In genomic region chr1:20248954-20249612, GRCh38 we compare ENCODE assay signal across 16 cellular contexts. TPM values are rescaled to one million over a fixed set of nuclear protein-coding genes. Genes with fewer than 3 reads are reported as not detected.
DNase-seq lines count a peak whose midpoint lies in the region; ATAC-seq, FAIRE-seq and TF ChIP-seq lines count a peak whose summit lies in the region.
"Had no signal": no experiment of that assay in that cellular context is flagged by ENCODE, and none has a peak within 500 bp of the region (broad histone marks: within the 10 kb centered on the region; RNA-seq: fewer than 3 reads in every experiment).

No MANE protein-coding gene starts in this region.

- H3K27ac ChIP-seq in breast epithelium = no peak overlapping the region
- H3K27ac ChIP-seq: cardiac muscle cell, neural progenitor cell, upper lobe of right lung, WERI-Rb-1 had no signal

- no peaks in the 10 kb centered on the region for H3K9me3 Mint-ChIP-seq in T-helper 2 cell treated with Interferon-gamma antibody and Interleukin-4, amounts not matched to agents 5 μg/mL and 100 μg/mL, for 36 hours
- peaks cover 2 to 14% of the 10 kb centered on the region in 2 donors for H3K9me3 Mint-ChIP-seq in activated naive CD4-positive, alpha-beta T cell treated with anti-CD3 and anti-CD28 coated beads, Interleukin-2, amount 50 U/mL, for 72 hours
- H3K9me3 Mint-ChIP-seq: neural progenitor cell had no signal

- TF ChIP-seq CTCF in breast epithelium (IDR thresholded peaks at IDR 0.05) = no peak

- no peak overlapping the region for H3K4me3 ChIP-seq in breast epithelium
- H3K4me3 ChIP-seq: cardiac muscle cell, neural progenitor cell, upper lobe of right lung had no signal

- H3K9me3 ChIP-seq in breast epithelium = no peaks in the 10 kb centered on the region
- H3K9me3 ChIP-seq: BE2C, upper lobe of right lung had no signal

- H3K27ac Mint-ChIP-seq in T-helper 2 cell treated with Interferon-gamma antibody and Interleukin-4, amounts not matched to agents 5 μg/mL and 100 μg/mL, for 36 hours = peak overlapping the region; percentile 86
- peak overlapping the region; percentile 95 to 96 for H3K27ac Mint-ChIP-seq in activated naive CD4-positive, alpha-beta T cell treated with anti-CD3 and anti-CD28 coated beads, Interleukin-2, amount 50 U/mL, for 72 hours
- H3K27ac Mint-ChIP-seq: neural progenitor cell had no signal

- intact Hi-C loops in breast epithelium (cut with DNase I; ENCODE audit: low total_unique reads) = no loop called here

- no peaks in the 10 kb centered on the region for H3K27me3 Mint-ChIP-seq in T-helper 2 cell treated with Interferon-gamma antibody and Interleukin-4, amounts not matched to agents 5 μg/mL and 100 μg/mL, for 36 hours (ENCODE audit: low read depth)

- no peak for DNase-seq in GM12891 (ENCODE audit: insufficient read length, low spot score)
- peak; percentile 26 for DNase-seq in T-helper 2 cell treated with Interferon-gamma antibody and Interleukin-4, amounts not matched to agents 5 μg/mL and 100 μg/mL, for 36 hours (ENCODE audit: low spot score)
- DNase-seq in activated naive CD4-positive, alpha-beta T cell treated with anti-CD3 and anti-CD28 coated beads, Interleukin-2, amount 50 U/mL, for 72 hours (ENCODE audit: low spot score in 2 of 2) = peak; percentile 50 to 71
- peak; percentile 2 to 12 for DNase-seq in stimulated activated CD4-positive, alpha-beta T cell treated with anti-CD3 and anti-CD28 coated beads, Interleukin-1b, Interleukin-23, amount 100 ng/mL, for 4 hours (ENCODE audit: low read depth in 2 of 2)
- DNase-seq in HuH-7.5 (ENCODE audit: low spot score) = no peak
- no peak for DNase-seq in breast epithelium (ENCODE audit: low spot score in 2 of 2)
- DNase-seq in HTR-8/SVneo (ENCODE audit: insufficient read length, low spot score) = no peak
- DNase-seq: BE2C, NCI-H2081, upper lobe of right lung, WERI-Rb-1 had no signal

- H3K27me3 ChIP-seq in breast epithelium = no peaks in the 10 kb centered on the region
- H3K27me3 ChIP-seq: BE2C, neural progenitor cell, upper lobe of right lung had no signal

- H3K4me3 Mint-ChIP-seq in T-helper 2 cell treated with Interferon-gamma antibody and Interleukin-4, amounts not matched to agents 5 μg/mL and 100 μg/mL, for 36 hours = peak overlapping the region; percentile 70
- H3K4me3 Mint-ChIP-seq: neural progenitor cell had no signal

- peaks cover 7% of the 10 kb centered on the region for H3K4me1 Mint-ChIP-seq in T-helper 2 cell treated with Interferon-gamma antibody and Interleukin-4, amounts not matched to agents 5 μg/mL and 100 μg/mL, for 36 hours (ENCODE audit: low read depth)

- no peaks in the 10 kb centered on the region for H3K36me3 Mint-ChIP-seq in T-helper 2 cell treated with Interferon-gamma antibody and Interleukin-4, amounts not matched to agents 5 μg/mL and 100 μg/mL, for 36 hours (ENCODE audit: low read depth)
- peaks cover 9 to 12% of the 10 kb centered on the region in 2 donors for H3K36me3 Mint-ChIP-seq in activated naive CD4-positive, alpha-beta T cell treated with anti-CD3 and anti-CD28 coated beads, Interleukin-2, amount 50 U/mL, for 72 hours
- H3K36me3 Mint-ChIP-seq: neural progenitor cell had no signal

- H3K36me3 ChIP-seq in breast epithelium = no peaks in the 10 kb centered on the region
- H3K36me3 ChIP-seq: BE2C, cardiac muscle cell, neural progenitor cell, upper lobe of right lung, WERI-Rb-1 had no signal

- ATAC-seq in activated naive CD4-positive, alpha-beta T cell treated with anti-CD3 and anti-CD28 coated beads, Interleukin-2, amount 50 U/mL, for 72 hours = peak; percentile 93 to 95
- ATAC-seq in GM18511 (IDR thresholded peaks at IDR 0.05; ENCODE audit: unreplicated experiment) = no peak
- ATAC-seq: upper lobe of right lung had no signal

- no peaks in the 10 kb centered on the region for H3K4me1 ChIP-seq in breast epithelium
- H3K4me1 ChIP-seq: BE2C, neural progenitor cell, upper lobe of right lung had no signal

- FAIRE-seq in GM12891 (lab: Jason Lieb, UNC) (peak; percentile 20), HTR-8/SVneo (lab: Jason Lieb, UNC) (no peak)
- FAIRE-seq: keratinocyte, RCC 7860 had no signal

- TF ChIP-seq POLR2A in GM12891 (IDR thresholded peaks at IDR 0.05; ENCODE audit: low read depth, low read length) (no peak), breast epithelium (IDR thresholded peaks at IDR 0.05) (no peak)

TF ChIP-seq in GM12891, 5 proteins besides CTCF, POLR2A, EP300 and RAD21:
- TF ChIP-seq POLR2AphosphoS5 (IDR thresholded peaks at IDR 0.05; ENCODE audit: low read depth, low read length) (no peak), TAF1 (IDR thresholded peaks at IDR 0.05; ENCODE audit: low read depth, low read length) (no peak), SPI1 (IDR thresholded peaks at IDR 0.05; ENCODE audit: low read depth, low read length) (no peak), POU2F2 (IDR thresholded peaks at IDR 0.05; ENCODE audit: low read depth, low read length) (no peak), PAX5 (IDR thresholded peaks at IDR 0.05; ENCODE audit: insufficient read depth, low read length, severe bottlenecking) (no peak)

RNA-seq across cellular contexts. Expression of gene VWA5B1, which starts 41.6 kb away (rescaled TPM):
- polyA plus RNA-seq in GM12891 (2012; ENCODE audit: low read depth, missing spikeins) = 0.03 TPM
- under 1 TPM; 0.10 to 0.30 TPM for total RNA-seq in activated naive CD4-positive, alpha-beta T cell treated with anti-CD3 and anti-CD28 coated beads, Interleukin-2, amount 50 U/mL, for 72 hours
- under 1 TPM in 1 of 3 donors, not detected in 2; 0.29 TPM for total RNA-seq in breast epithelium
- polyA plus RNA-seq: keratinocyte had no signal

Comparison
In these comparisons a context has a peak if more than half of its experiments do, and no peak if none do; other contexts are left out.
1. DNase-seq: peak in T-helper 2 cell treated with Interferon-gamma antibody and Interleukin-4, amounts not matched to agents 5 μg/mL and 100 μg/mL, for 36 hours (single experiment), activated naive CD4-positive, alpha-beta T cell treated with anti-CD3 and anti-CD28 coated beads, Interleukin-2, amount 50 U/mL, for 72 hours (2 of 2) and stimulated activated CD4-positive, alpha-beta T cell treated with anti-CD3 and anti-CD28 coated beads, Interleukin-1b, Interleukin-23, amount 100 ng/mL, for 4 hours (2 of 2); none in GM12891 (single experiment), HuH-7.5 (single experiment), breast epithelium (0 of 2) and HTR-8/SVneo (single experiment).